ENCODE assay signal across 11 cellular contexts in genomic region chrX:48703642-48704481, GRCh38. TPM values are rescaled to one million over a fixed set of nuclear protein-coding genes. Genes with fewer than 3 reads are reported as not detected.
A peak's percentile ranks its signal among the peaks of the same experiment; 100 is the strongest.
DNase-seq lines count a peak whose midpoint lies in the region; ATAC-seq, FAIRE-seq and TF ChIP-seq lines count a peak whose summit lies in the region.
"Had no signal": no experiment of that assay in that cellular context is flagged by ENCODE, and none has a peak within 500 bp of the region (broad histone marks: within the 10 kb centered on the region; RNA-seq: fewer than 3 reads in every experiment).

No MANE protein-coding gene starts in this region.

- H3K27me3 ChIP-seq in Loucy (ENCODE audit: insufficient read depth, low read length, poor library complexity, severe bottlenecking) (no peaks in the 10 kb centered on the region), HepG2 (ENCODE audit: control insufficient read depth in 1 of 2, insufficient read depth in 2 of 2, low read length in 2 of 2) (no peaks in the 10 kb centered on the region), thyroid gland (no peaks in the 10 kb centered on the region)

- H3K9ac ChIP-seq in Loucy (ENCODE audit: low read depth, low read length, poor library complexity, severe bottlenecking), result no peak overlapping the region
- no peak overlapping the region for H3K9ac ChIP-seq in HepG2 (ENCODE audit: insufficient read depth, low read depth, low read length)

- TF ChIP-seq RAD21 in HepG2 (CRISPR knock-in tag; IDR thresholded peaks at IDR 0.05), result no peak

- 74% methylated on average over 4 of the region's 4 CpGs for WGBS in HepG2 (ENCODE audit: low lambda C conversion rate)
- 70 to 76% methylated on average over 4 of the region's 4 CpGs for WGBS in thyroid gland, 2 donors

- CTCF ChIA-PET in Calu3 (lab: Charles Lee) (interaction anchor here (0.7 kb wide), 1 partner anchor 1253 kb away, joined by 3 read pairs; no protein-coding TSS in a partner anchor), HepG2 (lab: Yijun Ruan, JAX; ENCODE audit: low intra/inter-chr PET ratio, low total read pairs) (no interaction called here)

- peaks cover 62% of the 10 kb centered on the region for H3K79me2 ChIP-seq in Loucy (ENCODE audit: insufficient read depth, low read length)
- H3K79me2 ChIP-seq in HepG2 (ENCODE audit: insufficient read depth, low read length), result no peaks in the 10 kb centered on the region

- H3K4me3 Mint-ChIP-seq in Calu3 (ENCODE audit: low read depth, unreplicated experiment), result peak overlapping the region; percentile 7
- no peak overlapping the region for H3K4me3 Mint-ChIP-seq in effector memory CD8-positive, alpha-beta T cell

- ATAC-seq in effector memory CD8-positive, alpha-beta T cell (replicated peaks), result no peak
- no peak for ATAC-seq in HepG2
- ATAC-seq in GM18520 (IDR thresholded peaks at IDR 0.05; ENCODE audit: unreplicated experiment), result no peak
- no peak for ATAC-seq in GM21619 (IDR thresholded peaks at IDR 0.05; ENCODE audit: unreplicated experiment)
- no peak for ATAC-seq in GM19467 (IDR thresholded peaks at IDR 0.05; ENCODE audit: unreplicated experiment)
- ATAC-seq: activated CD4-positive, CD25-positive, alpha-beta regulatory T cell treated with anti-CD3 and anti-CD28 coated beads, Interleukin-2, amount 50 U/mL, for 24 hours had no signal

- DNase-seq in Calu3 (peak; percentile 55), HepG2 (ENCODE audit: low spot score) (no peak), thyroid gland (no peak)
- no peak for DNase-seq in effector memory CD8-positive, alpha-beta T cell
- DNase-seq: central memory CD4-positive, alpha-beta T cell; NCI-H526 treated with DMSO at 0.1 percent for 48 hours had no signal

- no peaks in the 10 kb centered on the region for H3K27me3 Mint-ChIP-seq in Calu3 (ENCODE audit: unreplicated experiment)
- no peaks in the 10 kb centered on the region for H3K27me3 Mint-ChIP-seq in effector memory CD8-positive, alpha-beta T cell

- H3F3A ChIP-seq in Loucy (ENCODE audit: low read depth), result no peaks in the 10 kb centered on the region

- in situ Hi-C loops in HepG2 (cut with HindIII; ENCODE audit: extremely low pct_ligation_motif_present, low pct_unique_long_range_greater_than_20kb), result no loop called here

- H3K9me3 ChIP-seq in Loucy (ENCODE audit: insufficient read depth, low read depth, low read length), result no peaks in the 10 kb centered on the region
- no peaks in the 10 kb centered on the region for H3K9me3 ChIP-seq in HepG2 (ENCODE audit: low read length)
- H3K9me3 ChIP-seq in thyroid gland, result no peaks in the 10 kb centered on the region

- TF ChIP-seq EP300 in HepG2 (IDR thresholded peaks at IDR 0.05; ENCODE audit: low read depth in 2 of 2, low read length in 2 of 2) (no peak), HepG2 (CRISPR knock-in tag; IDR thresholded peaks at IDR 0.05; ENCODE audit: borderline replicate concordance) (no peak)

- no peak for FAIRE-seq in HepG2 (lab: Jason Lieb, UNC)

- H3K4me2 ChIP-seq in Loucy (ENCODE audit: low read depth, low read length, poor library complexity, severe bottlenecking) (peak overlapping the region; percentile 57), HepG2 (ENCODE audit: low read depth, low read length) (0 out of 2 replicates have a peak overlapping the region, but pooled peaks have one; percentile 7)

- peaks cover 10% of the 10 kb centered on the region for H4K20me1 ChIP-seq in Loucy (ENCODE audit: insufficient read depth, low read length, poor library complexity, severe bottlenecking)
- no peaks in the 10 kb centered on the region for H4K20me1 ChIP-seq in HepG2 (ENCODE audit: insufficient read depth, low read length)

- H3K4me3 ChIP-seq in Loucy (ENCODE audit: low read length, poor library complexity, severe bottlenecking), result peak overlapping the region; percentile 7
- H3K4me3 ChIP-seq in HepG2 (replicated peaks in 1 of 3; ENCODE audit: insufficient read depth in 1 of 3, low read depth in 2 of 3, low read length in 3 of 3), result no peak overlapping the region
- H3K4me3 ChIP-seq in thyroid gland (replicated peaks in 1 of 3), result no peak overlapping the region

- BruUV-seq in Calu3 (replicated peaks; lab: Mats Ljungman, UMichigan) (no TSS peak), HepG2 (replicated peaks; lab: Mats Ljungman, UMichigan) (no TSS peak)

- POLR2A ChIA-PET in HepG2 (lab: Yijun Ruan, JAX), result interaction anchor here (1.1 to 1.8 kb wide), 3 partner anchors 9 to 34 kb away, joined by 4 to 17 read pairs (median 6); no protein-coding TSS in a partner anchor

- H3K4me1 Mint-ChIP-seq in Calu3 (ENCODE audit: low read depth, unreplicated experiment), result peaks cover 28% of the 10 kb centered on the region
- H3K4me1 Mint-ChIP-seq in effector memory CD8-positive, alpha-beta T cell (ENCODE audit: low read depth in 2 of 2), result peaks cover 20% of the 10 kb centered on the region in 2 donors

- H3K27ac Mint-ChIP-seq in Calu3 (ENCODE audit: unreplicated experiment), result peak overlapping the region; percentile 52
- peak overlapping the region; percentile 44 to 92 for H3K27ac Mint-ChIP-seq in effector memory CD8-positive, alpha-beta T cell

- TF ChIP-seq CTCF in Calu3 (IDR thresholded peaks at IDR 0.05; ENCODE audit: unreplicated experiment), result no peak
- TF ChIP-seq CTCF in Loucy (conservative IDR thresholded peaks at IDR 0.05; ENCODE audit: low read length), result no peak
- no peak for TF ChIP-seq CTCF in HepG2 (CRISPR knock-in tag; IDR thresholded peaks at IDR 0.05)
- TF ChIP-seq CTCF in thyroid gland (IDR thresholded peaks at IDR 0.05), result no peak

- TF ChIP-seq POLR2A in HepG2 (IDR thresholded peaks at IDR 0.05; ENCODE audit: insufficient read depth in 1 of 2, low read depth in 2 of 2, low read length in 2 of 2) (no peak), thyroid gland (IDR thresholded peaks at IDR 0.05) (no peak)

- peaks cover 15% of the 10 kb centered on the region for H3K36me3 Mint-ChIP-seq in Calu3 (ENCODE audit: insufficient read depth, unreplicated experiment)
- H3K36me3 Mint-ChIP-seq in effector memory CD8-positive, alpha-beta T cell (ENCODE audit: insufficient read depth), result peaks cover 43% of the 10 kb centered on the region

- no peaks in the 10 kb centered on the region for H3K9me3 Mint-ChIP-seq in Calu3 (ENCODE audit: low read depth, unreplicated experiment)
- no peaks in the 10 kb centered on the region for H3K9me3 Mint-ChIP-seq in effector memory CD8-positive, alpha-beta T cell

- H3K9me2 ChIP-seq in Loucy (replicated peaks; ENCODE audit: low read depth, low read length), result no peaks in the 10 kb centered on the region

- H3K27ac ChIP-seq in HepG2 (ENCODE audit: extremely low read length, insufficient read depth, low read length) (no peak overlapping the region), thyroid gland (no peak overlapping the region)

- no peak overlapping the region for H2AFZ ChIP-seq in Loucy (ENCODE audit: low read length)
- no peak overlapping the region for H2AFZ ChIP-seq in HepG2 (ENCODE audit: low read length)

- intact Hi-C loops in Calu3 (cut with micrococcal nuclease; ENCODE audit: unreplicated experiment) (no loop called here), HepG2 (cut with micrococcal nuclease; ENCODE audit: unreplicated experiment) (loop anchor here (2.0 kb wide), 1 partner anchor 47 kb away; no protein-coding TSS in a partner anchor), thyroid gland (cut with DNase I) (no loop called here)

- H3K36me3 ChIP-seq in Loucy (ENCODE audit: insufficient read depth, low read length) (peaks cover 63% of the 10 kb centered on the region; the same call in 1 of the 2 replicates), HepG2 (replicated peaks in 1 of 2; ENCODE audit: control insufficient read depth in 1 of 2, insufficient read depth in 2 of 2, low read length in 2 of 2) (peaks cover 6 to 13% of the 10 kb centered on the region in 2 experiments; a peak in 4 of 5 replicates), thyroid gland (no peaks in the 10 kb centered on the region)

- H3K4me1 ChIP-seq in Loucy (ENCODE audit: insufficient read depth, low read length, poor library complexity, severe bottlenecking), result peaks cover 12% of the 10 kb centered on the region
- peaks cover 22% of the 10 kb centered on the region for H3K4me1 ChIP-seq in HepG2 (ENCODE audit: insufficient read depth, low read length)
- no peaks in the 10 kb centered on the region for H3K4me1 ChIP-seq in thyroid gland

RNA-seq across cellular contexts. Expression of gene SUV39H1, which starts 7.3 kb away (rescaled TPM):
- total RNA-seq in Calu3 (2022) (20.8 and 23.3 TPM in 2 replicates), HepG2 (2016; rRNA removed; fragmentation: Illumina TruSeq; extraction: Trizol) (9.9 and 10.1 TPM in 2 replicates), thyroid gland (1 to 10 TPM; 2.7 to 8.6 (median 7.1) TPM)
- 1.2 and 1.6 TPM in 2 replicates for total RNA-seq in HepG2 (2016; cell fraction: cytosol; rRNA removed; fragmentation: Illumina TruSeq; extraction: Trizol; ENCODE audit: low read depth)
- 9.2 and 10.1 TPM in 2 replicates for total RNA-seq in HepG2 (2016; cell fraction: insoluble cytoplasmic fraction; rRNA removed; fragmentation: Illumina TruSeq; extraction: Trizol)
- total RNA-seq in HepG2 (2016; cell fraction: membrane; rRNA removed; fragmentation: Illumina TruSeq; extraction: Trizol), result 5.1 and 5.5 TPM in 2 replicates
- 7.0 and 7.4 TPM in 2 replicates for total RNA-seq in HepG2 (2016; cell fraction: nucleus; rRNA removed; fragmentation: Illumina TruSeq; extraction: Trizol)
- 3.2 and 5.2 TPM in 2 replicates for polyA plus RNA-seq in HepG2 (2011; rRNA removed)
- polyA plus RNA-seq in HepG2 (2011; cell fraction: cytosol; rRNA removed), result 2.8 and 5.0 TPM in 2 replicates
- polyA plus RNA-seq in HepG2 (2011; cell fraction: nucleus; rRNA removed), result 5.5 and 9.7 TPM in 2 replicates
- 2.7 and 4.7 TPM in 2 replicates for polyA plus RNA-seq in HepG2 (2012)
- polyA plus RNA-seq in HepG2 (2016; cell fraction: cytosol; fragmentation: Illumina TruSeq; extraction: Trizol; ENCODE audit: low read depth), result 1.3 and 1.5 TPM in 2 replicates
- 8.6 and 12.5 TPM in 2 replicates for polyA plus RNA-seq in HepG2 (2016; cell fraction: insoluble cytoplasmic fraction; fragmentation: Illumina TruSeq; extraction: Trizol; ENCODE audit: low read depth)
- polyA plus RNA-seq in HepG2 (2016; cell fraction: membrane; fragmentation: Illumina TruSeq; extraction: Trizol; ENCODE audit: low read depth), result 3.6 and 3.7 TPM in 2 replicates
- 13.6 and 14.6 TPM in 2 replicates for polyA plus RNA-seq in HepG2 (2016; cell fraction: nucleus; fragmentation: Illumina TruSeq; extraction: Trizol; ENCODE audit: insufficient read depth, low read depth)
- 9.3 and 68.5 TPM in 2 replicates for polyA minus RNA-seq in HepG2 (2011; rRNA and poly(A)+ RNA removed; ENCODE audit: low replicate concordance)
- polyA minus RNA-seq in HepG2 (2011; cell fraction: cytosol; rRNA and poly(A)+ RNA removed), result 3.1 and 5.0 TPM in 2 replicates
- 3.9 and 4.2 TPM in 2 replicates for polyA minus RNA-seq in HepG2 (2011; cell fraction: nucleus; rRNA and poly(A)+ RNA removed)

RNA-seq across cellular contexts. Expression of gene WAS, which starts 20.3 kb away (rescaled TPM):
- 1.1 TPM in 1 of 2 replicates, not detected in the other for total RNA-seq in Calu3 (2022)
- not detected in 2 replicates for total RNA-seq in HepG2 (2016; rRNA removed; fragmentation: Illumina TruSeq; extraction: Trizol)
- not detected in 2 replicates for total RNA-seq in HepG2 (2016; cell fraction: cytosol; rRNA removed; fragmentation: Illumina TruSeq; extraction: Trizol; ENCODE audit: low read depth)
- total RNA-seq in HepG2 (2016; cell fraction: insoluble cytoplasmic fraction; rRNA removed; fragmentation: Illumina TruSeq; extraction: Trizol), result not detected in 2 replicates
- total RNA-seq in HepG2 (2016; cell fraction: membrane; rRNA removed; fragmentation: Illumina TruSeq; extraction: Trizol), result not detected in 2 replicates
- not detected in 2 replicates for total RNA-seq in HepG2 (2016; cell fraction: nucleus; rRNA removed; fragmentation: Illumina TruSeq; extraction: Trizol)
- 0.11 and 0.18 TPM in 2 replicates for polyA plus RNA-seq in HepG2 (2011; rRNA removed)
- 0.03 TPM in 1 of 2 replicates, not detected in the other for polyA plus RNA-seq in HepG2 (2011; cell fraction: cytosol; rRNA removed)
- polyA plus RNA-seq in HepG2 (2011; cell fraction: nucleus; rRNA removed), result 0.21 and 0.54 TPM in 2 replicates
- 0.21 TPM in 2 replicates for polyA plus RNA-seq in HepG2 (2012)
- not detected in 2 replicates for polyA plus RNA-seq in HepG2 (2016; cell fraction: cytosol; fragmentation: Illumina TruSeq; extraction: Trizol; ENCODE audit: low read depth)
- not detected in 2 replicates for polyA plus RNA-seq in HepG2 (2016; cell fraction: insoluble cytoplasmic fraction; fragmentation: Illumina TruSeq; extraction: Trizol; ENCODE audit: low read depth)
- not detected in 2 replicates for polyA plus RNA-seq in HepG2 (2016; cell fraction: membrane; fragmentation: Illumina TruSeq; extraction: Trizol; ENCODE audit: low read depth)
- polyA plus RNA-seq in HepG2 (2016; cell fraction: nucleus; fragmentation: Illumina TruSeq; extraction: Trizol; ENCODE audit: insufficient read depth, low read depth), result not detected in 2 replicates
- 0.08 and 0.09 TPM in 2 replicates for polyA minus RNA-seq in HepG2 (2011; rRNA and poly(A)+ RNA removed; ENCODE audit: low replicate concordance)
- not detected in 2 replicates for polyA minus RNA-seq in HepG2 (2011; cell fraction: cytosol; rRNA and poly(A)+ RNA removed)
- polyA minus RNA-seq in HepG2 (2011; cell fraction: nucleus; rRNA and poly(A)+ RNA removed), result not detected in 2 replicates
- 1 to 10 TPM; 1.4 to 4.8 (median 3.3) TPM for total RNA-seq in thyroid gland

RNA-seq across cellular contexts. Expression of gene GLOD5, which starts 57.7 kb away (rescaled TPM):
- total RNA-seq in Calu3 (2022) (not detected in 2 replicates), HepG2 (2016; rRNA removed; fragmentation: Illumina TruSeq; extraction: Trizol) (0.73 and 0.93 TPM in 2 replicates), thyroid gland (1 to 10 TPM in 2 of 4 donors, not detected in 2; 1.2 to 3.3 TPM)
- total RNA-seq in HepG2 (2016; cell fraction: cytosol; rRNA removed; fragmentation: Illumina TruSeq; extraction: Trizol; ENCODE audit: low read depth), result 0.61 and 0.97 TPM in 2 replicates
- total RNA-seq in HepG2 (2016; cell fraction: insoluble cytoplasmic fraction; rRNA removed; fragmentation: Illumina TruSeq; extraction: Trizol), result 0.71 and 1.2 TPM in 2 replicates
- 0.68 and 0.79 TPM in 2 replicates for total RNA-seq in HepG2 (2016; cell fraction: membrane; rRNA removed; fragmentation: Illumina TruSeq; extraction: Trizol)
- not detected in 2 replicates for total RNA-seq in HepG2 (2016; cell fraction: nucleus; rRNA removed; fragmentation: Illumina TruSeq; extraction: Trizol)
- 1.3 and 1.5 TPM in 2 replicates for polyA plus RNA-seq in HepG2 (2011; rRNA removed)
- 1.1 and 1.3 TPM in 2 replicates for polyA plus RNA-seq in HepG2 (2011; cell fraction: cytosol; rRNA removed)
- polyA plus RNA-seq in HepG2 (2011; cell fraction: nucleus; rRNA removed), result 0.50 TPM in 1 of 2 replicates, not detected in the other
- polyA plus RNA-seq in HepG2 (2012), result 0.79 and 1.2 TPM in 2 replicates
- 0.68 and 1.3 TPM in 2 replicates for polyA plus RNA-seq in HepG2 (2016; cell fraction: cytosol; fragmentation: Illumina TruSeq; extraction: Trizol; ENCODE audit: low read depth)
- polyA plus RNA-seq in HepG2 (2016; cell fraction: insoluble cytoplasmic fraction; fragmentation: Illumina TruSeq; extraction: Trizol; ENCODE audit: low read depth), result 1.7 and 2.6 TPM in 2 replicates
- 0.88 TPM in 2 replicates for polyA plus RNA-seq in HepG2 (2016; cell fraction: membrane; fragmentation: Illumina TruSeq; extraction: Trizol; ENCODE audit: low read depth)
- 1.2 TPM in 1 of 2 replicates, not detected in the other for polyA plus RNA-seq in HepG2 (2016; cell fraction: nucleus; fragmentation: Illumina TruSeq; extraction: Trizol; ENCODE audit: insufficient read depth, low read depth)
- 2.3 TPM in 1 of 2 replicates, not detected in the other for polyA minus RNA-seq in HepG2 (2011; rRNA and poly(A)+ RNA removed; ENCODE audit: low replicate concordance)
- not detected in 2 replicates for polyA minus RNA-seq in HepG2 (2011; cell fraction: cytosol; rRNA and poly(A)+ RNA removed)
- polyA minus RNA-seq in HepG2 (2011; cell fraction: nucleus; rRNA and poly(A)+ RNA removed), result not detected in 2 replicates
